ENCODE assay signal across 1 cellular context in the genomic region with DNA sequence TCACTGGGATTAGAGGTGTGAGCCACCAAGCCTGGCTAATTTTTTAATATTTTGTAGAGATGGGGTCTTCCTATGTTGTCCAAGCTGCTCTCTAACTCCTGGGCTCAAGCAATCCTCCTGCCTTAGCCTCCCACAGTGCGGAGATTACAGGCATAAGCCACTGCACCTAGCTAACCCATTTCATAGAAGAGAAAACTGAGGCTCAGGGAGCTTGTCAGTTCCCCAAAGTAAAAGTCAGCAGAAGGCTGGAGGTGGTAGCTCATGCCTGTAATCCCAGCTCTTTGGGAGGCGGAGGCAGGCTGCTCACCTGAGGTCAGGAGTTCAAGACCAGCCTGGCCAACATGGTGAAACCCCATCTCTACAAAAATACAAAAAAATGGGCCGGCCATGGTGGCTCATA.
TF ChIP-seq lines count a peak whose summit lies in the region.

No MANE protein-coding gene starts in this region.

TF ChIP-seq in K562, 482 proteins besides CTCF, POLR2A, EP300 and RAD21:
- no peak for TF ChIP-seq ZNF263 (CRISPR knock-in tag; IDR thresholded peaks at IDR 0.05; ENCODE audit: borderline replicate concordance)
- TF ChIP-seq RBM25 (IDR thresholded peaks at IDR 0.05; ENCODE audit: low read depth, low read length, severe bottlenecking), result peak; percentile 70
- no peak for TF ChIP-seq USF1 (CRISPR knock-in tag; IDR thresholded peaks at IDR 0.05)
- peak; percentile 69; the same call in 1 of the 2 replicates for TF ChIP-seq BCOR (IDR thresholded peaks at IDR 0.05)
- peak in 1 of 2 experiments; percentile 52; a peak in 1 of 4 replicates for TF ChIP-seq KDM1A (IDR thresholded peaks at IDR 0.05)
- TF ChIP-seq HDAC2 (IDR thresholded peaks at IDR 0.05), result peak; percentile 43; the same call in 1 of the 2 replicates
